Comparison of ENCODE assay signal across 9 cellular contexts in the genomic region with DNA sequence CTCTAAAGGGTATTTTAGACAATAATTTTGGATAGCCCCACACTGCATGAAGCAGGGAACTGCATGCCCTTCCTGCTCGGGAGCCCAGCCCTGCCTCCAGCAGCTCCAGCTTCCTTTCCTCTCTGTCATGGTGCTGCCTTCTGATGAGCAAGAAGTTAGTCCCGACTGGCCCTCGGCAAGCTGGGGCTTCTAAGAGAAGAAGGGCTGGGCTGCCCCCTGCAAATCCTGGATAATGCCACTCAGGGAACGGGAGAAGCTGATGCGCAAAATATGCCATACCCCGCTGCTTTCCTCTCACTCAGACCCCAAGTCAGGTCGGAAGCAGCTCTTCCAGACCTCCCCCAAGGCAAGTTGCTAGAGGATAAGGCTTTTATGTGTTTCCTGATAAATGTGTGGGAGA.
DNase-seq lines count a peak whose midpoint lies in the region; TF ChIP-seq lines count a peak whose summit lies in the region.
"Had no signal": no experiment of that assay in that cellular context is flagged by ENCODE, and none has a peak within 500 bp of the region (broad histone marks: within the 10 kb centered on the region; RNA-seq: fewer than 3 reads in every experiment).

No MANE protein-coding gene starts in this region.

- H3K14ac ChIP-seq in mesenchymal stem cell (ENCODE audit: low read length in 2 of 2), result no peak overlapping the region

- H2AFZ ChIP-seq in mesenchymal stem cell (ENCODE audit: low read depth, low read length), result no peak overlapping the region

- peak overlapping the region in 1 of 2 experiments; percentile 94 for H2BK12ac ChIP-seq in mesenchymal stem cell (ENCODE audit: low read length in 2 of 2)

- no peak overlapping the region for H2BK5ac ChIP-seq in mesenchymal stem cell (ENCODE audit: low read depth, low read length, poor library complexity, severe bottlenecking)

- TF ChIP-seq POLR2A in vagina (IDR thresholded peaks at IDR 0.05), result no peak

- H3K4me2 ChIP-seq in mesenchymal stem cell (ENCODE audit: low read length, poor library complexity, severe bottlenecking), result no peak overlapping the region

- H2BK15ac ChIP-seq in mesenchymal stem cell (ENCODE audit: low read depth, poor library complexity, severe bottlenecking), result no peak overlapping the region

- H2AK5ac ChIP-seq in mesenchymal stem cell (ENCODE audit: low read length, severe bottlenecking), result no peak overlapping the region

- H3K18ac ChIP-seq in mesenchymal stem cell (ENCODE audit: low read depth in 1 of 2, low read length in 2 of 2), result peak overlapping the region; percentile 45 to 72

- peaks cover 8% of the 10 kb centered on the region for H3K4me1 ChIP-seq in mesenchymal stem cell (ENCODE audit: control insufficient read depth, insufficient read depth, low read depth, low read length)
- peaks cover 20% of the 10 kb centered on the region for H3K4me1 ChIP-seq in vagina
- H3K4me1 ChIP-seq in HAP-1, result no peaks in the 10 kb centered on the region
- H3K4me1 ChIP-seq: Caco-2 had no signal

- H3K27me3 ChIP-seq in mesenchymal stem cell (ENCODE audit: control insufficient read depth in 1 of 2, insufficient read depth in 1 of 2, low read length in 2 of 2) (no peaks in the 10 kb centered on the region), vagina (no peaks in the 10 kb centered on the region), HAP-1 (ENCODE audit: low read depth) (peaks cover 3% of the 10 kb centered on the region; the same call in 1 of the 2 replicates)

- 85% methylated on average over 6 of the region's 7 CpGs for WGBS in mesenchymal stem cell

- DNase-seq in stimulated activated CD4-positive, alpha-beta T cell treated with anti-CD3 and anti-CD28 coated beads, Interleukin-15, amount 100 ng/mL, for 24 hours, result peak; percentile 37
- no peak for DNase-seq in stimulated activated CD4-positive, alpha-beta T cell treated with anti-CD3 and anti-CD28 coated beads, Interleukin-12 subunit alpha, Interleukin-12 subunit beta, amount 100 ng/mL, for 4 hours
- DNase-seq in activated T-cell treated with anti-CD3 and anti-CD28 coated beads, Interleukin-2, amount 50 U/mL, for 48 hours, result peak; percentile 54 to 62
- DNase-seq in mesenchymal stem cell, result no peak
- no peak for DNase-seq in vagina (ENCODE audit: extremely low spot score in 2 of 2)
- no peak for DNase-seq in HAP-1 (ENCODE audit: low spot score in 2 of 2)
- no peak for DNase-seq in iPS-NIHi7 (ENCODE audit: extremely low spot score)
- DNase-seq in substantia nigra (lab: John Stamatoyannopoulos, UW), result no peak
- DNase-seq: Caco-2 had no signal

- H3K79me1 ChIP-seq in mesenchymal stem cell (replicated peaks; ENCODE audit: low read length, poor library complexity, severe bottlenecking), result no peaks in the 10 kb centered on the region

- peak overlapping the region; percentile 34 for H4K91ac ChIP-seq in mesenchymal stem cell (ENCODE audit: low read length)

- intact Hi-C loops in vagina (cut with DNase I), result loop anchor here (5.0 kb wide), 1 partner anchor 336 kb away; no protein-coding TSS in a partner anchor

- H3K36me3 ChIP-seq in mesenchymal stem cell (ENCODE audit: control insufficient read depth in 1 of 2, insufficient read depth in 2 of 2, low read depth in 1 of 2, low read length in 2 of 2) (no peaks in the 10 kb centered on the region), vagina (no peaks in the 10 kb centered on the region), HAP-1 (replicated peaks) (no peaks in the 10 kb centered on the region)

- H3K9ac ChIP-seq in mesenchymal stem cell (ENCODE audit: low read length), result no peak overlapping the region

- H3K23ac ChIP-seq in mesenchymal stem cell (ENCODE audit: low read length in 2 of 2), result no peak overlapping the region

- H4K8ac ChIP-seq in mesenchymal stem cell (ENCODE audit: low read length), result peak overlapping the region; percentile 7

- TF ChIP-seq CTCF in vagina (IDR thresholded peaks at IDR 0.05), result no peak

- H2BK120ac ChIP-seq in mesenchymal stem cell (ENCODE audit: low read depth, low read length), result no peak overlapping the region

- H3K4me3 ChIP-seq in mesenchymal stem cell (ENCODE audit: insufficient read depth in 1 of 2, low read depth in 1 of 2, low read length in 2 of 2), result no peak overlapping the region
- peak overlapping the region in 1 of 2 donors; percentile 7 for H3K4me3 ChIP-seq in vagina
- H3K4me3 ChIP-seq in HAP-1, result no peak overlapping the region

- in situ Hi-C loops in HAP-1 (cut with MboI; ENCODE audit: low sequenced_read_pairs), result no loop called here

- H3K27ac ChIP-seq in mesenchymal stem cell (ENCODE audit: low read length, poor library complexity, severe bottlenecking) (no peak overlapping the region), vagina (peak overlapping the region; percentile 50), substantia nigra (ENCODE audit: low read depth, low read length, poor library complexity, severe bottlenecking) (no peak overlapping the region)

- H3K9me3 ChIP-seq in mesenchymal stem cell (ENCODE audit: control insufficient read depth, low read length), result no peaks in the 10 kb centered on the region
- H3K9me3 ChIP-seq in vagina, result no peaks in the 10 kb centered on the region
- H3K9me3 ChIP-seq in HAP-1, result no peaks in the 10 kb centered on the region
- H3K9me3 ChIP-seq: Caco-2 had no signal

- peak overlapping the region; percentile 45 to 46 for H3K4ac ChIP-seq in mesenchymal stem cell (ENCODE audit: low read depth in 1 of 2, low read length in 2 of 2)

Comparison
In these comparisons a context has a peak if more than half of its experiments do, and no peak if none do; other contexts are left out.
1. DNase-seq: peak in stimulated activated CD4-positive, alpha-beta T cell treated with anti-CD3 and anti-CD28 coated beads, Interleukin-15, amount 100 ng/mL, for 24 hours (single experiment) and activated T-cell treated with anti-CD3 and anti-CD28 coated beads, Interleukin-2, amount 50 U/mL, for 48 hours (2 of 2); none in stimulated activated CD4-positive, alpha-beta T cell treated with anti-CD3 and anti-CD28 coated beads, Interleukin-12 subunit alpha, Interleukin-12 subunit beta, amount 100 ng/mL, for 4 hours (single experiment), mesenchymal stem cell (single experiment), vagina (0 of 2), HAP-1 (0 of 2), iPS-NIHi7 (single experiment) and substantia nigra (0 of 49).